In genomic region chr17:73510981-73511442, GRCh38 we compare ENCODE assay signal across 21 cellular contexts.
DNase-seq lines count a peak whose midpoint lies in the region; FAIRE-seq and TF ChIP-seq lines count a peak whose summit lies in the region.
"Had no signal": no experiment of that assay in that cellular context is flagged by ENCODE, and none has a peak within 500 bp of the region (broad histone marks: within the 10 kb centered on the region; RNA-seq: fewer than 3 reads in every experiment).

No MANE protein-coding gene starts in this region.

- H3K27me3 ChIP-seq in A673 (replicated peaks; ENCODE audit: insufficient read depth, low read depth, low read length, poor library complexity) = no peaks in the 10 kb centered on the region
- H3K27me3 ChIP-seq: BLaER1 treated with 17β-estradiol and CSF1 and Interleukin-3, amounts not matched to agents 10 nM and 100 nM; MG63 had no signal

- CTCF ChIA-PET in A673 (lab: Charles Lee) = no interaction called here

- no TSS peak for BruUV-seq in A673 (replicated peaks; lab: Mats Ljungman, UMichigan)

- no peaks in the 10 kb centered on the region for H3K4me1 ChIP-seq in A673 (ENCODE audit: insufficient read depth, low read length, poor library complexity, severe bottlenecking)
- H3K4me1 ChIP-seq: prostate gland had no signal

- POLR2A ChIA-PET in A673 (lab: Charles Lee; ENCODE audit: low non-redundant PET) = no interaction called here

- no peak overlapping the region for H3K27ac ChIP-seq in A673 (ENCODE audit: low read depth, low read length, poor library complexity, severe bottlenecking)
- H3K27ac ChIP-seq: BLaER1 treated with 17β-estradiol and CSF1 and Interleukin-3, amounts not matched to agents 10 nM and 100 nM; epithelial cell of prostate; prostate gland; skin epidermis had no signal

- no peak overlapping the region for H3K4me3 ChIP-seq in A673 (ENCODE audit: low read depth, low read length, poor library complexity, severe bottlenecking)
- H3K4me3 ChIP-seq: BLaER1 treated with 17β-estradiol and CSF1 and Interleukin-3, amounts not matched to agents 10 nM and 100 nM; MG63; prostate gland; skin epidermis had no signal

- intact Hi-C loops in A673 (cut with micrococcal nuclease; ENCODE audit: unreplicated experiment) = no loop called here

- H3K36me3 ChIP-seq in A673 (ENCODE audit: insufficient read depth, low read length, poor library complexity, severe bottlenecking) = no peaks in the 10 kb centered on the region
- H3K36me3 ChIP-seq: MG63, prostate gland had no signal

- DNase-seq in NCI-H1436 (lab: John Stamatoyannopoulos, UW) (peak; percentile 52), NCI-H1436 treated with DMSO at 0.1 percent for 48 hours (lab: John Stamatoyannopoulos, UW) (no peak), NCI-H748 (lab: John Stamatoyannopoulos, UW; ENCODE audit: unreplicated experiment) (peak; percentile 54), frontal cortex (ENCODE audit: low spot score in 2 of 2) (peak in 1 of 2 donors; percentile 28), urothelium cell line (ENCODE audit: low spot score) (no peak), NCI-H2171 (lab: John Stamatoyannopoulos, UW) (no peak), A673 (ENCODE audit: low spot score) (no peak), cerebellum (ENCODE audit: low spot score) (no peak)
- DNase-seq: activated CD4-positive, alpha-beta T cell treated with anti-CD3 and anti-CD28 coated beads for 48 hours; activated naive CD8-positive, alpha-beta T cell treated with anti-CD3 and anti-CD28 coated beads, Interleukin-2, amount 10 ng/mL, durations not matched to agents 7 days and 5 days; MG63; NCI-H2029; nephron progenitor cell; stimulated activated CD4-positive, alpha-beta T cell treated with anti-CD3 and anti-CD28 coated beads, Interleukin-2, amount 100 ng/mL, for 48 hours; stimulated activated naive CD8-positive, alpha-beta T cell treated with anti-CD3 and anti-CD28 coated beads, Interleukin-15, amount 100 ng/mL, for 72 hours had no signal

- H3K9me3 ChIP-seq in A673 (ENCODE audit: low read depth, low read length, poor library complexity, severe bottlenecking) = no peaks in the 10 kb centered on the region
- H3K9me3 ChIP-seq: BLaER1 treated with 17β-estradiol and CSF1 and Interleukin-3, amounts not matched to agents 10 nM and 100 nM; MG63; prostate gland had no signal

- peak; percentile 6 for FAIRE-seq in frontal cortex (lab: Jason Lieb, UNC)
- peak; percentile 92 for FAIRE-seq in urothelium cell line (lab: Jason Lieb, UNC)
- FAIRE-seq: A204.1, TTC549 had no signal

- no peak for TF ChIP-seq CTCF in A673 (conservative IDR thresholded peaks at IDR 0.05; ENCODE audit: low read depth, low read length)

Comparison
In these comparisons a context has a peak if more than half of its experiments do, and no peak if none do; other contexts are left out.
1. DNase-seq: peak in NCI-H1436 (single experiment) and NCI-H748 (single experiment); none in NCI-H1436 treated with DMSO at 0.1 percent for 48 hours (single experiment), urothelium cell line (single experiment), NCI-H2171 (single experiment), A673 (single experiment) and cerebellum (single experiment).